Comparison of ENCODE assay signal across 8 cellular contexts in genomic region chr15:65902373-65902772, GRCh38. TPM values are rescaled to one million over a fixed set of nuclear protein-coding genes. Genes with fewer than 3 reads are reported as not detected.
DNase-seq lines count a peak whose midpoint lies in the region; ATAC-seq and TF ChIP-seq lines count a peak whose summit lies in the region.

No MANE protein-coding gene starts in this region.

- no peak overlapping the region for H3K4me3 Mint-ChIP-seq in endothelial cell (ENCODE audit: unreplicated experiment)

- H3K9me3 Mint-ChIP-seq in endothelial cell (ENCODE audit: unreplicated experiment), result no peaks in the 10 kb centered on the region

- H3K36me3 Mint-ChIP-seq in endothelial cell (ENCODE audit: low read depth, unreplicated experiment), result peaks cover 62% of the 10 kb centered on the region

- H3K27me3 Mint-ChIP-seq in endothelial cell (ENCODE audit: unreplicated experiment), result no peaks in the 10 kb centered on the region

- H3K4me1 ChIP-seq in OCI-LY3 (ENCODE audit: low read length), result peaks cover 32% of the 10 kb centered on the region
- peaks cover 3 to 46% (median 24%) of the 10 kb centered on the region in 6 donors for H3K4me1 ChIP-seq in spleen

- TF ChIP-seq CTCF in OCI-LY3 (IDR thresholded peaks at IDR 0.05; ENCODE audit: low read depth, low read length), result no peak
- TF ChIP-seq CTCF in spleen (IDR thresholded peaks at IDR 0.05 in 8 of 11, conservative IDR thresholded peaks at IDR 0.05 in 3 of 11), result no peak
- no peak for TF ChIP-seq CTCF in endothelial cell (IDR thresholded peaks at IDR 0.05; ENCODE audit: unreplicated experiment)

- ATAC-seq in GM18520 (IDR thresholded peaks at IDR 0.05; ENCODE audit: unreplicated experiment) (peak; percentile 48), HG03060 (IDR thresholded peaks at IDR 0.05; ENCODE audit: low read depth, unreplicated experiment) (peak; percentile 72)

- H3K27me3 ChIP-seq in OCI-LY3 (ENCODE audit: low read depth, low read length) (no peaks in the 10 kb centered on the region), spleen (replicated peaks in 1 of 7) (no peaks in the 10 kb centered on the region)

- WGBS in spleen, 5 donors, result 36 to 86% (median 53%) methylated on average over 1 of the region's 1 CpG

- peaks cover 7% of the 10 kb centered on the region; the same call in 1 of the 2 replicates for H4K20me1 ChIP-seq in OCI-LY3 (ENCODE audit: insufficient read depth, low read length)

- TF ChIP-seq POLR2A in spleen (IDR thresholded peaks at IDR 0.05), result no peak

- no peak overlapping the region for H3K4me3 ChIP-seq in OCI-LY3 (ENCODE audit: low read length)
- H3K4me3 ChIP-seq in spleen, result no peak overlapping the region

- H2AFZ ChIP-seq in OCI-LY3 (ENCODE audit: low read depth, low read length), result no peak overlapping the region

- peak overlapping the region; percentile 34 for H3K4me2 ChIP-seq in OCI-LY3 (ENCODE audit: low read length)

- peaks cover 25% of the 10 kb centered on the region for H3K36me3 ChIP-seq in OCI-LY3 (replicated peaks; ENCODE audit: low read depth, low read length)
- H3K36me3 ChIP-seq in spleen, result peaks cover 0 to 96% (median 22%) of the 10 kb centered on the region in 6 donors

- no peak overlapping the region for H3K9ac ChIP-seq in OCI-LY3 (ENCODE audit: low read length)

- H3K4me1 Mint-ChIP-seq in endothelial cell (ENCODE audit: unreplicated experiment), result peaks cover 9% of the 10 kb centered on the region

- intact Hi-C loops in spleen (cut with DNase I; ENCODE audit: low total_unique reads), result no loop called here

- H3K27ac ChIP-seq in OCI-LY3 (ENCODE audit: low read length) (peak overlapping the region; percentile 23), spleen (peak overlapping the region in 4 of 8 donors; percentile 16 to 74 (median 38))

- DNase-seq in Ammon's horn (ENCODE audit: low spot score), result peak; percentile 60
- DNase-seq in globus pallidus (ENCODE audit: low spot score), result peak; percentile 43
- peak; percentile 81 for DNase-seq in spleen
- DNase-seq in endothelial cell (ENCODE audit: low spot score), result no peak
- no peak for DNase-seq in NCI-H82 (lab: John Stamatoyannopoulos, UW)

- no peaks in the 10 kb centered on the region for H3K79me2 ChIP-seq in OCI-LY3 (ENCODE audit: low read length)

- no peak overlapping the region for H3K27ac Mint-ChIP-seq in endothelial cell (ENCODE audit: unreplicated experiment)

- H3K9me3 ChIP-seq in OCI-LY3 (ENCODE audit: insufficient read depth, low read length) (no peaks in the 10 kb centered on the region), spleen (no peaks in the 10 kb centered on the region)

RNA-seq across cellular contexts. Expression of gene RAB11A, which starts 33.1 kb away (rescaled TPM):
- total RNA-seq in spleen, result 100 to 1,000 TPM; 173 to 313 (median 255) TPM
- polyA plus RNA-seq in spleen, result 100 to 1,000 TPM in 2 of 3 donors, 10 to 100 TPM in 1; 86.7 to 153 (median 128) TPM
- total RNA-seq in endothelial cell (ENCODE audit: unreplicated experiment), result 482 TPM

Comparison
In these comparisons a context has a peak if more than half of its experiments do, and no peak if none do; other contexts are left out.
1. DNase-seq: peak in Ammon's horn (single experiment), globus pallidus (single experiment) and spleen (single experiment); none in endothelial cell (single experiment) and NCI-H82 (single experiment).